ENCODE assay signal across 18 cellular contexts in genomic region chr12:5458229-5459050, GRCh38. TPM values are rescaled to one million over a fixed set of nuclear protein-coding genes. Genes with fewer than 3 reads are reported as not detected.
"Had no signal": no experiment of that assay in that cellular context is flagged by ENCODE, and none has a peak within 500 bp of the region (broad histone marks: within the 10 kb centered on the region; RNA-seq: fewer than 3 reads in every experiment).

No MANE protein-coding gene starts in this region.

- H3K4me3 Mint-ChIP-seq: activated CD8-positive, alpha-beta T cell treated with anti-CD3 and anti-CD28 coated beads for 36 hours; activated naive CD4-positive, alpha-beta T cell treated with anti-CD3 and anti-CD28 coated beads, Interleukin-2, amount 50 U/mL, for 24 hours; activated T-cell treated with anti-CD3 and anti-CD28 coated beads, Interleukin-2, amount 50 U/mL, for 4 hours; effector memory CD8-positive, alpha-beta T cell; nephron progenitor cell; T-helper 17 cell had no signal

- H3K27ac Mint-ChIP-seq: activated CD8-positive, alpha-beta T cell treated with anti-CD3 and anti-CD28 coated beads for 36 hours; activated naive CD4-positive, alpha-beta T cell treated with anti-CD3 and anti-CD28 coated beads, Interleukin-2, amount 50 U/mL, for 24 hours; effector memory CD8-positive, alpha-beta T cell; nephron progenitor cell; T-helper 17 cell had no signal

- H3K36me3 Mint-ChIP-seq: activated naive CD4-positive, alpha-beta T cell treated with anti-CD3 and anti-CD28 coated beads, Interleukin-2, amount 50 U/mL, for 24 hours had no signal

- H3K9me3 ChIP-seq: adrenal gland, psoas muscle, spleen had no signal

- H3K4me3 ChIP-seq: adrenal gland, hepatocyte, psoas muscle, spleen had no signal

- DNase-seq: activated CD4-positive, alpha-beta T cell treated with anti-CD3 and anti-CD28 coated beads for 4 hours; activated CD8-positive, alpha-beta T cell treated with anti-CD3 and anti-CD28 coated beads for 36 hours; activated effector memory CD4-positive, alpha-beta T cell treated with Interleukin-2 at 50 U/mL for 16 hours; activated T-cell treated with anti-CD3 and anti-CD28 coated beads, Interleukin-2, amount 50 U/mL, for 4 hours; adrenal gland; brain microvascular endothelial cell; dermis blood vessel endothelial cell; effector memory CD8-positive, alpha-beta T cell; kidney; nephron progenitor cell; psoas muscle; spleen; T-helper 17 cell had no signal

- H3K4me1 ChIP-seq: adrenal gland, psoas muscle had no signal

- H3K27me3 Mint-ChIP-seq: activated CD8-positive, alpha-beta T cell treated with anti-CD3 and anti-CD28 coated beads for 36 hours had no signal

- H3K9me3 Mint-ChIP-seq: activated CD8-positive, alpha-beta T cell treated with anti-CD3 and anti-CD28 coated beads for 36 hours; activated naive CD4-positive, alpha-beta T cell treated with anti-CD3 and anti-CD28 coated beads, Interleukin-2, amount 50 U/mL, for 24 hours; activated T-cell treated with anti-CD3 and anti-CD28 coated beads, Interleukin-2, amount 50 U/mL, for 4 hours; nephron progenitor cell had no signal

- ATAC-seq: activated CD8-positive, alpha-beta T cell treated with anti-CD3 and anti-CD28 coated beads for 36 hours; activated T-cell treated with anti-CD3 and anti-CD28 coated beads, Interleukin-2, amount 50 U/mL, for 4 hours; effector memory CD8-positive, alpha-beta T cell; psoas muscle; sciatic nerve; T-helper 17 cell had no signal

- H3K36me3 ChIP-seq: adrenal gland, brain microvascular endothelial cell, spleen had no signal

RNA-seq across cellular contexts. Expression of gene NTF3, which starts 26.5 kb away (rescaled TPM):
- total RNA-seq: activated CD8-positive, alpha-beta T cell treated with anti-CD3 and anti-CD28 coated beads for 36 hours; activated T-cell treated with anti-CD3 and anti-CD28 coated beads, Interleukin-2, amount 50 U/mL, for 4 hours; glomerular endothelial cell; omental fat pad; T-helper 17 cell had no signal
